ENCODE assay signal across 23 cellular contexts in the genomic region with DNA sequence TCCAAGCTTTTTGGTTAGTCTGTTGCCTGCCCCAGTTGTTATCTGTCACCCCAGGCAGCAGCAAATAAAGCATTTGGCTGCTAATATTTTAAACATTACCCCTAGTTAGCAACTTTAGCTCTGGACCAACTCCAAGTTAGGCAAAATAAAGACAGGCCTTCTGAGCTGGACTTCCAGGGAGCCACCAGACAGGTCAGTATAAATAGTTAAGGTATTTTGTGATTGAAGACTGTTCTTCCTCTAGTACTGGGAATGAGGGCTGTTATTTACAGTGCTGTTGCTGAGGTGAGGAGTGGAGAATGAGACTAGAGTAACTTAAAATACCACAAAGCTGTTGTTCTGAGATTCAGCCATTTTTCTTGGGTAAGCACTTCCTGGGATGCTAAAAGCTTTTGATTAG. TPM values are rescaled to one million over a fixed set of nuclear protein-coding genes. Genes with fewer than 3 reads are reported as not detected.
DNase-seq lines count a peak whose midpoint lies in the region; ATAC-seq, FAIRE-seq and TF ChIP-seq lines count a peak whose summit lies in the region.
"Had no signal": no experiment of that assay in that cellular context is flagged by ENCODE, and none has a peak within 500 bp of the region (broad histone marks: within the 10 kb centered on the region; RNA-seq: fewer than 3 reads in every experiment).

No MANE protein-coding gene starts in this region.

- no peaks in the 10 kb centered on the region for H4K20me1 ChIP-seq in HepG2 (ENCODE audit: insufficient read depth, low read length)
- H4K20me1 ChIP-seq: BLaER1 treated with 17β-estradiol and CSF1 and Interleukin-3, amounts not matched to agents 10 nM and 100 nM had no signal

- H3K27ac ChIP-seq in HepG2 (ENCODE audit: extremely low read length, insufficient read depth, low read length) (no peak overlapping the region), right lobe of liver (no peak overlapping the region), mesendoderm (ENCODE audit: low read depth, low read length) (no peak overlapping the region), caudate nucleus (ENCODE audit: low read depth, low read length) (no peak overlapping the region)
- H3K27ac ChIP-seq: 22Rv1; BLaER1 treated with 17β-estradiol and CSF1 and Interleukin-3, amounts not matched to agents 10 nM and 100 nM had no signal

- FAIRE-seq in HepG2 (lab: Jason Lieb, UNC), result no peak
- FAIRE-seq: A204.1, D721Med, G401.6, GM12892 had no signal

- no peak overlapping the region for H3K4ac ChIP-seq in mesendoderm (ENCODE audit: low read depth, low read length)

- ATAC-seq in HepG2, result peak; percentile 56
- ATAC-seq in right lobe of liver, result no peak
- ATAC-seq in HG02884 (IDR thresholded peaks at IDR 0.05; ENCODE audit: unreplicated experiment), result no peak

- H2BK15ac ChIP-seq in mesendoderm (replicated peaks; ENCODE audit: low read depth), result no peak overlapping the region

- no peak for TF ChIP-seq RAD21 in HepG2 (CRISPR knock-in tag; IDR thresholded peaks at IDR 0.05)

- POLR2A ChIA-PET in HepG2 (lab: Yijun Ruan, JAX), result interaction anchor here (0.9 kb wide), 1 partner anchor 40 kb away, joined by 6 read pairs; a partner anchor contains a TSS

- no peak for TF ChIP-seq EP300 in HepG2 (IDR thresholded peaks at IDR 0.05; ENCODE audit: low read depth in 2 of 2, low read length in 2 of 2)
- TF ChIP-seq EP300 in HepG2 (CRISPR knock-in tag; IDR thresholded peaks at IDR 0.05; ENCODE audit: borderline replicate concordance), result no peak

- H2AK5ac ChIP-seq in mesendoderm (ENCODE audit: low read length), result no peak overlapping the region

- DNase-seq in DMS53 (lab: John Stamatoyannopoulos, UW) (peak; percentile 34), DMS53 treated with DMSO at 0.1 percent for 48 hours (lab: John Stamatoyannopoulos, UW; ENCODE audit: unreplicated experiment) (no peak), HepG2 (ENCODE audit: low spot score) (no peak), right lobe of liver (no peak), mesendoderm (peak; percentile 3), caudate nucleus (lab: John Stamatoyannopoulos, UW) (no peak), cerebellum (ENCODE audit: low spot score) (no peak)
- DNase-seq: AML-193; BE2C; CD4-positive, alpha-beta T cell; CD8-positive, alpha-beta memory T cell; DMS 273 treated with DMSO at 0.1 percent for 48 hours; DND-41; GOT3; H7; HCEC 1CT had no signal

- no TSS peak for BruUV-seq in HepG2 (replicated peaks; lab: Mats Ljungman, UMichigan)

- TF ChIP-seq POLR2A in HepG2 (IDR thresholded peaks at IDR 0.05; ENCODE audit: insufficient read depth in 1 of 2, low read depth in 2 of 2, low read length in 2 of 2) (no peak), right lobe of liver (IDR thresholded peaks at IDR 0.05) (no peak)

- H3K9ac ChIP-seq in HepG2 (ENCODE audit: insufficient read depth, low read depth, low read length) (no peak overlapping the region), mesendoderm (ENCODE audit: low read length) (no peak overlapping the region)
- H3K9ac ChIP-seq: BLaER1 treated with 17β-estradiol and CSF1 and Interleukin-3, amounts not matched to agents 10 nM and 100 nM had no signal

- H4K8ac ChIP-seq in mesendoderm (ENCODE audit: low read depth, low read length), result no peak overlapping the region

- in situ Hi-C loops in HepG2 (cut with HindIII; ENCODE audit: extremely low pct_ligation_motif_present, low pct_unique_long_range_greater_than_20kb), result no loop called here

- H3K4me3 ChIP-seq in HepG2 (replicated peaks in 1 of 3; ENCODE audit: insufficient read depth in 1 of 3, low read depth in 2 of 3, low read length in 3 of 3) (no peak overlapping the region), right lobe of liver (no peak overlapping the region), mesendoderm (ENCODE audit: low read length) (no peak overlapping the region)
- H3K4me3 ChIP-seq: BLaER1 treated with 17β-estradiol and CSF1 and Interleukin-3, amounts not matched to agents 10 nM and 100 nM had no signal

- CTCF ChIA-PET in HepG2 (lab: Yijun Ruan, JAX; ENCODE audit: low intra/inter-chr PET ratio, low total read pairs), result no interaction called here

- no peak overlapping the region for H3K18ac ChIP-seq in mesendoderm (ENCODE audit: low read length)

- H2AFZ ChIP-seq in HepG2 (ENCODE audit: low read length), result no peak overlapping the region

- intact Hi-C loops in HepG2 (cut with micrococcal nuclease; ENCODE audit: unreplicated experiment) (no loop called here), right lobe of liver (cut with DNase I) (no loop called here)

- H3K4me1 ChIP-seq in HepG2 (ENCODE audit: insufficient read depth, low read length) (peaks cover 8% of the 10 kb centered on the region; the same call in 1 of the 2 replicates), right lobe of liver (no peaks in the 10 kb centered on the region), mesendoderm (ENCODE audit: control insufficient read depth, low read depth, low read length) (no peaks in the 10 kb centered on the region)
- H3K4me1 ChIP-seq: BE2C had no signal

- H2BK5ac ChIP-seq in mesendoderm (ENCODE audit: low read length), result no peak overlapping the region

- H3K56ac ChIP-seq in mesendoderm (ENCODE audit: low read length), result no peak overlapping the region

- no peaks in the 10 kb centered on the region for H3K79me2 ChIP-seq in HepG2 (ENCODE audit: insufficient read depth, low read length)
- no peaks in the 10 kb centered on the region for H3K79me2 ChIP-seq in mesendoderm (ENCODE audit: control insufficient read depth, insufficient read depth, low read length)

- no peaks in the 10 kb centered on the region for H3K79me1 ChIP-seq in mesendoderm (ENCODE audit: low read length)

- no peak for TF ChIP-seq CTCF in HepG2 (CRISPR knock-in tag; IDR thresholded peaks at IDR 0.05)
- TF ChIP-seq CTCF in right lobe of liver (IDR thresholded peaks at IDR 0.05), result no peak

- H4K5ac ChIP-seq in mesendoderm (ENCODE audit: low read length), result no peak overlapping the region

- no peaks in the 10 kb centered on the region for H3K27me3 ChIP-seq in HepG2 (ENCODE audit: control insufficient read depth in 1 of 2, insufficient read depth in 2 of 2, low read length in 2 of 2)
- no peaks in the 10 kb centered on the region for H3K27me3 ChIP-seq in right lobe of liver
- no peaks in the 10 kb centered on the region for H3K27me3 ChIP-seq in mesendoderm (ENCODE audit: insufficient read depth, low read length, poor library complexity)
- H3K27me3 ChIP-seq: BE2C; BLaER1 treated with 17β-estradiol and CSF1 and Interleukin-3, amounts not matched to agents 10 nM and 100 nM had no signal

- H3K4me2 ChIP-seq in HepG2 (ENCODE audit: low read depth, low read length) (no peak overlapping the region), mesendoderm (ENCODE audit: low read length) (no peak overlapping the region)
- H3K4me2 ChIP-seq: BLaER1 treated with 17β-estradiol and CSF1 and Interleukin-3, amounts not matched to agents 10 nM and 100 nM had no signal

- no peak overlapping the region for H2BK120ac ChIP-seq in mesendoderm (ENCODE audit: low read depth, low read length)

- H3K36me3 ChIP-seq in HepG2 (replicated peaks in 1 of 2; ENCODE audit: control insufficient read depth in 1 of 2, insufficient read depth in 2 of 2, low read length in 2 of 2) (no peaks in the 10 kb centered on the region), right lobe of liver (no peaks in the 10 kb centered on the region), mesendoderm (ENCODE audit: control insufficient read depth, insufficient read depth, low read length) (no peaks in the 10 kb centered on the region)
- H3K36me3 ChIP-seq: BE2C had no signal

- peaks cover 7% of the 10 kb centered on the region; the same call in 1 of the 2 replicates for H3K9me3 ChIP-seq in HepG2 (ENCODE audit: low read length)
- H3K9me3 ChIP-seq in right lobe of liver, result no peaks in the 10 kb centered on the region
- H3K9me3 ChIP-seq: BE2C had no signal

- no peak overlapping the region for H3K23ac ChIP-seq in mesendoderm (ENCODE audit: low read length)

TF ChIP-seq in HepG2, 621 proteins besides CTCF, POLR2A, EP300 and RAD21:
- no peak for TF ChIP-seq MIER2 (CRISPR knock-in tag; IDR thresholded peaks at IDR 0.05)
- no peak for TF ChIP-seq ZNF10 (CRISPR knock-in tag; IDR thresholded peaks at IDR 0.05; ENCODE audit: borderline replicate concordance, low read depth)
TF ChIP-seq in HepG2: peak in this region for 0.

RNA-seq across cellular contexts. Expression of a gene that starts 40.1 kb away (rescaled TPM):
- total RNA-seq in HepG2 (2016; rRNA removed; fragmentation: Illumina TruSeq; extraction: Trizol) (37.1 and 61.6 TPM in 2 replicates), right lobe of liver (10 to 100 TPM in 1 of 6 experiments, 1 to 10 TPM in 5; 6.7 to 10.4 (median 8.8) TPM), cerebellum (83.9 TPM)
- 3.7 and 6.0 TPM in 2 replicates for total RNA-seq in HepG2 (2016; cell fraction: cytosol; rRNA removed; fragmentation: Illumina TruSeq; extraction: Trizol; ENCODE audit: low read depth)
- total RNA-seq in HepG2 (2016; cell fraction: insoluble cytoplasmic fraction; rRNA removed; fragmentation: Illumina TruSeq; extraction: Trizol), result 37.6 and 58.4 TPM in 2 replicates
- total RNA-seq in HepG2 (2016; cell fraction: membrane; rRNA removed; fragmentation: Illumina TruSeq; extraction: Trizol), result 13.1 and 14.3 TPM in 2 replicates
- 82.1 and 84.5 TPM in 2 replicates for total RNA-seq in HepG2 (2016; cell fraction: nucleus; rRNA removed; fragmentation: Illumina TruSeq; extraction: Trizol)
- 16.6 and 21.7 TPM in 2 replicates for polyA plus RNA-seq in HepG2 (2011; rRNA removed)
- polyA plus RNA-seq in HepG2 (2011; cell fraction: cytosol; rRNA removed), result 5.1 and 6.9 TPM in 2 replicates
- 23.4 and 32.9 TPM in 2 replicates for polyA plus RNA-seq in HepG2 (2011; cell fraction: nucleus; rRNA removed)
- polyA plus RNA-seq in HepG2 (2012), result 15.3 and 20.5 TPM in 2 replicates
- 0.68 and 0.89 TPM in 2 replicates for polyA plus RNA-seq in HepG2 (2016; cell fraction: cytosol; fragmentation: Illumina TruSeq; extraction: Trizol; ENCODE audit: low read depth)
- 19.2 and 24.5 TPM in 2 replicates for polyA plus RNA-seq in HepG2 (2016; cell fraction: insoluble cytoplasmic fraction; fragmentation: Illumina TruSeq; extraction: Trizol; ENCODE audit: low read depth)
- 1.9 and 2.0 TPM in 2 replicates for polyA plus RNA-seq in HepG2 (2016; cell fraction: membrane; fragmentation: Illumina TruSeq; extraction: Trizol; ENCODE audit: low read depth)
- polyA plus RNA-seq in HepG2 (2016; cell fraction: nucleus; fragmentation: Illumina TruSeq; extraction: Trizol; ENCODE audit: insufficient read depth, low read depth), result 97.5 and 102 TPM in 2 replicates
- 2.5 and 29.2 TPM in 2 replicates for polyA minus RNA-seq in HepG2 (2011; rRNA and poly(A)+ RNA removed; ENCODE audit: low replicate concordance)
- polyA minus RNA-seq in HepG2 (2011; cell fraction: cytosol; rRNA and poly(A)+ RNA removed), result 24.5 and 30.6 TPM in 2 replicates
- 154 and 169 TPM in 2 replicates for polyA minus RNA-seq in HepG2 (2011; cell fraction: nucleus; rRNA and poly(A)+ RNA removed)
- polyA plus RNA-seq in mesendoderm (2013, experiment 1 of 2), result 15.2 TPM
- polyA plus RNA-seq in mesendoderm (2013, experiment 2 of 2), result 15.2 TPM

Comparison
In these comparisons a context has a peak if more than half of its experiments do, and no peak if none do; other contexts are left out.
1. DNase-seq: peak in DMS53 (single experiment) and mesendoderm (single experiment); none in DMS53 treated with DMSO at 0.1 percent for 48 hours (single experiment), HepG2 (single experiment), right lobe of liver (0 of 3), caudate nucleus (0 of 61) and cerebellum (single experiment).